ENCODE assay signal across 23 cellular contexts in the genomic region with DNA sequence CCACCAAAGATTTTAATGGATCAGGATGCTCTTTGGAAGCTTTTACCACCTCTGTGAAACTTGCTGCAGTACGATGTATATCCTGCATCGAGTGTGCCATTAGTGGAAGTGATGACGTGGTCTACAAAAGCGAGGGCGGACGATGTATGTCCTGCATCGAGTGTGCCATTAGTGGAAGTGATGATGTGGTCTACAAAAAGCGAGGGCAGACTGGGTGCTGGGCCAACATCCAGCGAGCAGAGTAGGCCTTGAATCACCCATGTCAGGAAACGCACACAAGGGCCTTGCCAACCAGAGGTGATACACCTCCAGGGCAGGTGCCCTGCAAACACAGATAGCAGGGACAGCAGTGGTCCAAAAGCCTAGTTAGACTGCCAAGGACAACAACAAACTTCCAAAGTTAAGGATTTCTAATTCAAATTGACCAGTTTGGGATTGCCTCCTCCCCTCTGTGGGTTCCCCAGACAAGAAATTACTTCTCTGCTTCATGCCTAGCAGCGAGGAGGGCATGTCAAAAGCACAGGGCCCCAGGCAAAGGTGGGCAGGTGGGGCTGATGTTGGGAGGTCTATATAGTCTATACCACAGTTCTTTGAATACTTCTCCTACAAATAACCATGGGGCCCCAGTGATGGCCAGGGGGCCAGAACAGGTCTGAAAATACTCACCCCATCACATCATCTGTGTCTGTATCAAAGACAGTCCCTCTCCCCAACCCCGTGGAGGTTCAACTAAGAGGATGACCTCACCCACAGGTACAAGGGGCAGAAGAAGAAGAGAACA.
"Had no signal": no experiment of that assay in that cellular context is flagged by ENCODE, and none has a peak within 500 bp of the region (broad histone marks: within the 10 kb centered on the region; RNA-seq: fewer than 3 reads in every experiment).

No MANE protein-coding gene starts in this region.

- H3K4me1 Mint-ChIP-seq: activated naive CD8-positive, alpha-beta T cell treated with anti-CD3 and anti-CD28 coated beads for 36 hours; central memory CD8-positive, alpha-beta T cell; stimulated activated memory B cell treated with anti-CD40 and anti-IgM and Interleukin-4, amounts not matched to agents 10 μg/mL and 1 μg/mL and 100 μg/mL, for 72 hours had no signal

- H3K9me3 Mint-ChIP-seq: activated naive CD8-positive, alpha-beta T cell treated with anti-CD3 and anti-CD28 coated beads for 36 hours; activated T-cell treated with anti-CD3 and anti-CD28 coated beads, Interleukin-2, amount 50 U/mL, for 4 hours; activated T-helper 2 cell treated with anti-CD3 and anti-CD28 coated beads, Interferon-gamma antibody, Interleukin-2, Interleukin-4, amounts not matched to agents 10 μg/mL and 5 μg/mL and 100 μg/mL, durations not matched to agents 14 hours and 24 hours and 36 hours; central memory CD8-positive, alpha-beta T cell; mesothelial cell of epicardium; naive thymus-derived CD8-positive, alpha-beta T cell; stimulated activated memory B cell treated with anti-CD40 and anti-IgM and Interleukin-4, amounts not matched to agents 10 μg/mL and 1 μg/mL and 100 μg/mL, for 72 hours; T-helper 1 cell treated with Interleukin-12 subunit alpha and Interleukin-12 subunit beta and Interleukin-4 antibody, amounts not matched to agents 30 μg/mL and 1 μg/mL, for 36 hours had no signal

- H3K27ac Mint-ChIP-seq: activated naive CD8-positive, alpha-beta T cell treated with anti-CD3 and anti-CD28 coated beads for 36 hours; activated T-helper 2 cell treated with anti-CD3 and anti-CD28 coated beads, Interferon-gamma antibody, Interleukin-2, Interleukin-4, amounts not matched to agents 10 μg/mL and 5 μg/mL and 100 μg/mL, durations not matched to agents 14 hours and 24 hours and 36 hours; mesothelial cell of epicardium; progenitor cell of endocrine pancreas; stimulated activated memory B cell treated with anti-CD40 and anti-IgM and Interleukin-4, amounts not matched to agents 10 μg/mL and 1 μg/mL and 100 μg/mL, for 72 hours; T-helper 1 cell treated with Interleukin-12 subunit alpha and Interleukin-12 subunit beta and Interleukin-4 antibody, amounts not matched to agents 30 μg/mL and 1 μg/mL, for 36 hours had no signal

- H3K27me3 ChIP-seq: upper lobe of right lung had no signal

- H3K27me3 Mint-ChIP-seq: activated naive CD8-positive, alpha-beta T cell treated with anti-CD3 and anti-CD28 coated beads for 36 hours; naive thymus-derived CD8-positive, alpha-beta T cell; stimulated activated memory B cell treated with anti-CD40 and anti-IgM and Interleukin-4, amounts not matched to agents 10 μg/mL and 1 μg/mL and 100 μg/mL, for 72 hours had no signal

- H3K4me3 Mint-ChIP-seq: activated naive CD8-positive, alpha-beta T cell treated with anti-CD3 and anti-CD28 coated beads for 36 hours; activated T-cell treated with anti-CD3 and anti-CD28 coated beads, Interleukin-2, amount 50 U/mL, for 4 hours; central memory CD8-positive, alpha-beta T cell; mesothelial cell of epicardium; naive thymus-derived CD8-positive, alpha-beta T cell; stimulated activated memory B cell treated with anti-CD40 and anti-IgM and Interleukin-4, amounts not matched to agents 10 μg/mL and 1 μg/mL and 100 μg/mL, for 72 hours; T-helper 1 cell treated with Interleukin-12 subunit alpha and Interleukin-12 subunit beta and Interleukin-4 antibody, amounts not matched to agents 30 μg/mL and 1 μg/mL, for 36 hours had no signal

- H3K4me1 ChIP-seq: foreskin keratinocyte, left lung, upper lobe of right lung had no signal

- H3K36me3 ChIP-seq: left lung, thoracic aorta, upper lobe of right lung had no signal

- H3K9me3 ChIP-seq: left lung, thoracic aorta, upper lobe of right lung had no signal

- H3K4me3 ChIP-seq: left lung, thoracic aorta, upper lobe of right lung had no signal

- H3K36me3 Mint-ChIP-seq: mesothelial cell of epicardium had no signal

- H3K27ac ChIP-seq: foreskin keratinocyte, left lung, thoracic aorta, upper lobe of right lung had no signal

- ATAC-seq: activated T-cell treated with anti-CD3 and anti-CD28 coated beads, Interleukin-2, amount 50 U/mL, for 4 hours; foreskin keratinocyte; left lung; naive thymus-derived CD8-positive, alpha-beta T cell; stimulated activated memory B cell treated with anti-CD40 and anti-IgM and Interleukin-4, amounts not matched to agents 10 μg/mL and 1 μg/mL and 100 μg/mL, for 72 hours; upper lobe of right lung had no signal

- DNase-seq: activated CD4-positive, alpha-beta T cell treated with anti-CD3 and anti-CD28 coated beads for 4 hours; activated CD4-positive, alpha-beta T cell treated with anti-CD3 and anti-CD28 coated beads, Interleukin-2, amount 50 U/mL, for 48 hours; activated CD4-positive, CD25-positive, alpha-beta regulatory T cell; activated naive CD4-positive, alpha-beta T cell; activated naive CD8-positive, alpha-beta T cell treated with anti-CD3 and anti-CD28 coated beads for 36 hours; activated T-cell treated with anti-CD3 and anti-CD28 coated beads, Interleukin-2, amount 50 U/mL, for 4 hours; cortex of kidney; effector CD4-positive, alpha-beta T cell; erythroblast; foreskin keratinocyte; left lung; naive thymus-derived CD8-positive, alpha-beta T cell; retina; stimulated activated CD4-positive, alpha-beta T cell treated with anti-CD3 and anti-CD28 coated beads, Interleukin-2, amount 100 ng/mL, for 24 hours; T1000; upper lobe of right lung had no signal
